In the genomic region with DNA sequence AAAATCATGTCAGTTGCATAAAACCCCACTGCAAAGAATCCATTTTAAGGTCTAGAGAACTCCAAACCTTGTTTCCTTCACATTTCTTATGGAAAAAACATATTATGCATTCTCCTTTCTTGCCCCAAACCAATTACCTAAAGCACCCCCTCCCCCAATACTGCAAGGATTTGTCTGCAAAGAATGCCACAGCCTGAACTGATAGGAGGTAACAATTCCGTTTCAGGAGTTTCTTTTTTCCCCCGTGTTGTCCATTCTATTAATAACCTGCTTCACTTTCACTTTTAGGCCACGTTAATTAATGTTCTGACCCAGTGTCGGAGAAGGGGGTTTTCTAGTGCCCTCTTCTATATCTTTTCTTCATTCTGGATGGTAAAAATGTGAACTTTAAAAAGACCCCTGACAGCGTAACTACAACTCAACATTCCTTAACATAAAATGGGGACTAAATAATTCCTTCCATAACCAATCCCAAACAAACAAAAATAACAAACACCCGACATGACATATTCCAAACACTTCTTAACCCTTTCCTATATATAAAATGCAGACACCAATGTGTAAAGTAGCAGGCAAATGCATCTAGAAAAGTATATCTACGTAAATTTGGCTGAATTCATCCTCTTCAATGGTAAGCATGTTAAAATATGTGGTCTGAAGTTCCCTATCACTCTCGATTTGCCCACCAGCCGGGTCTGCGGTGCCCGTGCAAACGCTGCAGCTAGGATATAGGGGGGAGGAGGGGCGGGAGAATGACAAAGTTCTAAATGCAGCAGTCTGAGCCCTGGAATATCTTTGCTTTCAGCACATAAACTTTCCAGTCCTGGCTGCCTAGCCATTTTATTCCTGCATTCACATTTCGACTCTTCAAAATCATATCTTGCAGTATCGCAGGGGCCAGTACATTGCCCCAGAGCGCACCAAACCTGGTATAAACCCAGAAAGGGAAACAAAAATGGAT, we compare ENCODE assay signal across 9 cellular contexts. TPM values are rescaled to one million over a fixed set of nuclear protein-coding genes. Genes with fewer than 3 reads are reported as not detected.
DNase-seq lines count a peak whose midpoint lies in the region; TF ChIP-seq lines count a peak whose summit lies in the region.
"Had no signal": no experiment of that assay in that cellular context is flagged by ENCODE, and none has a peak within 500 bp of the region (broad histone marks: within the 10 kb centered on the region; RNA-seq: fewer than 3 reads in every experiment).

No MANE protein-coding gene starts in this region.

- H3K27me3 ChIP-seq in neuronal stem cell (ENCODE audit: control insufficient read depth in 3 of 3, insufficient read depth in 3 of 3, low read depth in 1 of 3, low read length in 3 of 3), result peaks cover 15 to 93% (median 57%) of the 10 kb centered on the region in 3 experiments

- peak overlapping the region in 1 of 2 donors; percentile 74 for H3K4me3 ChIP-seq in neuronal stem cell (ENCODE audit: low read length in 2 of 2)

- H3K27ac ChIP-seq in KOPT-K1 (ENCODE audit: low read depth, low read length, poor library complexity, severe bottlenecking) (peak overlapping the region; percentile 92), neuronal stem cell (replicated peaks; ENCODE audit: low read length) (no peak overlapping the region)

- H3K27me3 Mint-ChIP-seq in Calu3 (ENCODE audit: unreplicated experiment), result no peaks in the 10 kb centered on the region

- WGBS in neuronal stem cell (ENCODE audit: extremely low coverage in 2 of 2, insufficient read length in 2 of 2, insufficient replicate concordance in 1 of 2), 2 donors, result 100% methylated on average over 1 of the region's 16 CpGs; no CpG with 5 or more reads in 1 of the 2 donors

- no peaks in the 10 kb centered on the region for H3K79me1 ChIP-seq in neuronal stem cell (ENCODE audit: low read depth, low read length)

- BruUV-seq in Calu3 (replicated peaks; lab: Mats Ljungman, UMichigan), result no TSS peak

- peaks cover 17 to 18% of the 10 kb centered on the region in 2 donors for H3K4me1 ChIP-seq in neuronal stem cell (ENCODE audit: control insufficient read depth in 2 of 2, insufficient read depth in 1 of 2, low read depth in 1 of 2, low read length in 2 of 2)

- H3K27ac Mint-ChIP-seq in Calu3 (ENCODE audit: unreplicated experiment), result no peak overlapping the region

- H3K4me1 Mint-ChIP-seq in Calu3 (ENCODE audit: low read depth, unreplicated experiment), result no peaks in the 10 kb centered on the region

- no peak overlapping the region for H3K4me3 Mint-ChIP-seq in Calu3 (ENCODE audit: low read depth, unreplicated experiment)

- H3K14ac ChIP-seq in neuronal stem cell (ENCODE audit: low read length), result no peak overlapping the region

- no peak overlapping the region for H3K4ac ChIP-seq in neuronal stem cell (ENCODE audit: low read length)

- H3K9ac ChIP-seq in neuronal stem cell (ENCODE audit: low read depth, low read length, poor library complexity), result no peak overlapping the region

- no peak overlapping the region for H4K91ac ChIP-seq in neuronal stem cell (ENCODE audit: low read depth, low read length, poor library complexity)

- H3K9me3 Mint-ChIP-seq in Calu3 (ENCODE audit: low read depth, unreplicated experiment), result no peaks in the 10 kb centered on the region

- CTCF ChIA-PET in Calu3 (lab: Charles Lee), result no interaction called here

- H2BK15ac ChIP-seq in neuronal stem cell (ENCODE audit: low read length), result no peak overlapping the region

- H3K9me3 ChIP-seq in KOPT-K1 (ENCODE audit: insufficient read depth, low read length, poor library complexity, severe bottlenecking), result no peaks in the 10 kb centered on the region
- no peaks in the 10 kb centered on the region for H3K9me3 ChIP-seq in neuronal stem cell (replicated peaks in 1 of 2; ENCODE audit: control insufficient read depth in 2 of 2, insufficient read depth in 1 of 2, low read depth in 1 of 2, low read length in 2 of 2)

- H2BK12ac ChIP-seq in neuronal stem cell (ENCODE audit: low read length), result no peak overlapping the region

- intact Hi-C loops in Calu3 (cut with micrococcal nuclease; ENCODE audit: unreplicated experiment), result no loop called here

- H3K23ac ChIP-seq in neuronal stem cell (ENCODE audit: low read depth, low read length, poor library complexity), result no peak overlapping the region

- H3K36me3 Mint-ChIP-seq in Calu3 (ENCODE audit: insufficient read depth, unreplicated experiment), result peaks cover 12% of the 10 kb centered on the region

- no peak overlapping the region for H4K8ac ChIP-seq in neuronal stem cell (ENCODE audit: low read depth, low read length)

- H2BK120ac ChIP-seq in neuronal stem cell (ENCODE audit: low read depth, low read length), result no peak overlapping the region

- H3K4me2 ChIP-seq in neuronal stem cell (ENCODE audit: insufficient read depth, low read length, poor library complexity, severe bottlenecking), result peak overlapping the region; percentile 97

- no peak overlapping the region for H2BK5ac ChIP-seq in neuronal stem cell (ENCODE audit: low read length)

- no peak for TF ChIP-seq CTCF in Calu3 (IDR thresholded peaks at IDR 0.05; ENCODE audit: unreplicated experiment)

- peak overlapping the region; percentile 89 for H2AFZ ChIP-seq in neuronal stem cell (ENCODE audit: low read length)

- H2AK5ac ChIP-seq in neuronal stem cell (ENCODE audit: low read depth, low read length), result no peak overlapping the region

- DNase-seq in COLO668 (lab: John Stamatoyannopoulos, UW; ENCODE audit: unreplicated experiment) (peak; percentile 22), cerebellum (ENCODE audit: low spot score) (peak; percentile 38), neuronal stem cell (ENCODE audit: low spot score) (no peak), ureter (ENCODE audit: low spot score) (no peak), RPMI8226 (no peak), HUDEP-2 (lab: John Stamatoyannopoulos, UW; ENCODE audit: unreplicated experiment in 76 of 76) (no peak), Calu3 (no peak)
- DNase-seq: activated T-cell treated with anti-CD3 and anti-CD28 coated beads for 4 hours had no signal

- H3K18ac ChIP-seq in neuronal stem cell (ENCODE audit: low read length), result no peak overlapping the region

- H3K36me3 ChIP-seq in KOPT-K1 (ENCODE audit: insufficient read depth, low read length), result peaks cover 22% of the 10 kb centered on the region
- no peaks in the 10 kb centered on the region for H3K36me3 ChIP-seq in neuronal stem cell (replicated peaks in 1 of 2; ENCODE audit: control insufficient read depth in 2 of 2, insufficient read depth in 2 of 2, low read length in 2 of 2)

RNA-seq across cellular contexts. Expression of a gene that starts 1.0 kb away (rescaled TPM):
- 55.1 TPM for total RNA-seq in cerebellum
- 2.6 TPM for polyA plus RNA-seq in neuronal stem cell (2013, experiment 1 of 2)
- polyA plus RNA-seq in neuronal stem cell (2013, experiment 2 of 2), result 2.7 TPM
- 7.3 TPM for total RNA-seq in ureter
- not detected in 2 replicates for total RNA-seq in Calu3 (2022)

Comparison
In these comparisons a context has a peak if more than half of its experiments do, and no peak if none do; other contexts are left out.
1. DNase-seq: peak in COLO668 (single experiment) and cerebellum (single experiment); none in neuronal stem cell (single experiment), ureter (single experiment), RPMI8226 (single experiment), HUDEP-2 (0 of 76) and Calu3 (single experiment).